1 cellular context compared by ENCODE assay signal in the genomic region with DNA sequence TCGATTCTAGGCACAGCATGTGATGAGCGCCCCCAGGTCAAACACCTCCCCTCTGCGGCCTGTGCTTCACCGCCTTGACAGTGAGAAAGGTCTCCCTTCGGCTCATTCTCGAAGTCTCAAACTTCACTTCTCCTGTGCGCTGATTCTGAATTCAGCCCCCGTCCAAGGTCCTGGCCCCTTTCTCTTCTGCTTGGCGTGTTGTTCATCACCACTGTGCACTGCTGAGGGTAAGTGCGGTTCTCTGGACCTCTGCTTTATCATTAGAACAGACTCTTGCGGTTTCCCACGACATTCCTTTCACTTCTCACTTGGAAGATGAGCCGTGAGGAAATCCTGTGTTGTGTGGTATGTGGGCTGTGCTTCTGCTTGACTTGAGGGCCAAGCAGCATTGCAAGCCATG.
TF ChIP-seq lines count a peak whose summit lies in the region.

No MANE protein-coding gene starts in this region.

TF ChIP-seq in IMR-90, 13 proteins besides CTCF, POLR2A, EP300 and RAD21 (continued from another document):
- TF ChIP-seq CHD1 (IDR thresholded peaks at IDR 0.05; ENCODE audit: low read depth, low read length): no peak
- TF ChIP-seq MAZ (IDR thresholded peaks at IDR 0.05; ENCODE audit: borderline replicate concordance, low read depth, low read length): no peak
- no peak for TF ChIP-seq SMC3 (IDR thresholded peaks at IDR 0.05; ENCODE audit: low read depth, low read length)
